14 cellular contexts compared by ENCODE assay signal in the genomic region with DNA sequence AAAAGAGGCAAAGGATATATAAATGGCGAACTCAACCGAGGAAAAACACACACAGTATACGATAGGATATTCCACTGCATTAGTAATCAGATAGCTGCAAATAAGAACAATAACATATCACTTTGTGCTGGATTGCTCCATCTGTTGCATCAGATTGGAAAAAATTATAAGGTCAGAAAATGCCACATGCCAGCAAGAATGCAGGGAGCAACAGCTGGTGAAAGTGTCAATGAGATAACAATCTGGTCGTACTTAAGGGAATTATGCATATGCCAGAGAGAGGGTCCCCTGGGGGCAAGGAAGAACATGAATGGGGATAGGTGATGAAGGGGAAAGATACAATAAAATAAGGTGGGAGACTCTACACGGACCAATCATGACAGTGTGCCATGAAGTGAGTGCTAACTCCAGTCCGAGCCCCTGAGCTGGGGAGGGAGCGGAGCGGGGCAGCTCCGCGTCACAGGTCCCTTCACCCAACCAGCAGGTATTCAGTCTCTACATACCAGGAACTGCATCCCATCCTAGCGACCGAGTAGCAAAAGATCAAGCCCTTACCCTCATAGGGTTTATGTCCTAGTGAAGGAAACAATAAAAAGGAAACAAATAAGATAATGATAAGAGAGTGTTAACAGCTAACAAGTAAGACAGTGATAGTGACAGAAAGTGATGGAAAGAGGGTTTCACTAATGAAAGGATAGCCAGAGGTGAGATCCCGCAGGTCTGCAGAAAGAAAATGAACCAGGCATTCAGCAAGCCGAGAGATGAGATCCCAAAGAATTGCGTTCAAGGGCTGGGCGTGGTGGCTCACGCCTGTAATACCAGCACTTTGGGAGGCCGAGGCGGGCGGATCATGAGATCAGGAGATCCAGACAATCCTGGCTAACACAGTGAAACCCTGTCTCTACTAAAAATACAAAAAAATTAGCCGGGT. TPM values are rescaled to one million over a fixed set of nuclear protein-coding genes. Genes with fewer than 3 reads are reported as not detected.
A peak's percentile ranks its signal among the peaks of the same experiment; 100 is the strongest.
DNase-seq lines count a peak whose midpoint lies in the region; ATAC-seq and TF ChIP-seq lines count a peak whose summit lies in the region.
"Had no signal": no experiment of that assay in that cellular context is flagged by ENCODE, and none has a peak within 500 bp of the region (broad histone marks: within the 10 kb centered on the region; RNA-seq: fewer than 3 reads in every experiment).

No MANE protein-coding gene starts in this region.

- H4K8ac ChIP-seq in trophoblast cell (ENCODE audit: low read depth, low read length): no peak overlapping the region

- H2AFZ ChIP-seq in GM23248 (no peak overlapping the region), trophoblast cell (ENCODE audit: insufficient read depth, low read length, poor library complexity) (no peak overlapping the region), hepatocyte (no peak overlapping the region)

- in situ Hi-C loops in GM23248 (cut with MboI): no loop called here

- H3K4me3 ChIP-seq in GM23248 (no peak overlapping the region), esophagus muscularis mucosa (no peak overlapping the region), trophoblast cell (ENCODE audit: low read depth, low read length) (no peak overlapping the region), hepatocyte (no peak overlapping the region)
- H3K4me3 ChIP-seq: colonic mucosa, right atrium auricular region had no signal

- H4K12ac ChIP-seq in trophoblast cell (ENCODE audit: low read depth, low read length): no peak overlapping the region

- no peak overlapping the region for H3K23ac ChIP-seq in trophoblast cell (ENCODE audit: low read length)

- no peak for TF ChIP-seq POLR2A in esophagus muscularis mucosa (IDR thresholded peaks at IDR 0.05; ENCODE audit: low read depth)

- H3K27ac ChIP-seq in GM23248: no peak overlapping the region
- peak overlapping the region; percentile 67 to 75 (median 74) for H3K27ac ChIP-seq in esophagus muscularis mucosa (replicated peaks in 1 of 4)
- H3K27ac ChIP-seq in trophoblast cell (ENCODE audit: low read depth, low read length): no peak overlapping the region
- no peak overlapping the region for H3K27ac ChIP-seq in hepatocyte
- H3K27ac ChIP-seq: colonic mucosa, right atrium auricular region had no signal

- H3K9me3 ChIP-seq in GM23248 (ENCODE audit: low read depth) (no peaks in the 10 kb centered on the region), esophagus muscularis mucosa (no peaks in the 10 kb centered on the region), trophoblast cell (ENCODE audit: insufficient read depth, low read depth, low read length) (no peaks in the 10 kb centered on the region), hepatocyte (ENCODE audit: low read depth) (no peaks in the 10 kb centered on the region)
- H3K9me3 ChIP-seq: colonic mucosa, right atrium auricular region had no signal

- H3K4me2 ChIP-seq in GM23248 (ENCODE audit: unreplicated experiment): no peak overlapping the region
- H3K4me2 ChIP-seq in trophoblast cell (ENCODE audit: low read length): no peak overlapping the region
- H3K4me2 ChIP-seq in hepatocyte: no peak overlapping the region

- intact Hi-C loops in esophagus muscularis mucosa (cut with DNase I): no loop called here

- peak; percentile 24 for DNase-seq in GM23248
- peak; percentile 58 for DNase-seq in NCI-H524 treated with DMSO at 0.1 percent for 48 hours (lab: John Stamatoyannopoulos, UW)
- DNase-seq in esophagus muscularis mucosa (ENCODE audit: extremely low spot score): no peak
- peak; percentile 93 to 95 for DNase-seq in trophoblast cell
- no peak for DNase-seq in mesenteric fat pad (ENCODE audit: low spot score)
- no peak for DNase-seq in hepatocyte (ENCODE audit: low spot score)
- DNase-seq: activated CD4-positive, alpha-beta memory T cell treated with anti-CD3 and anti-CD28 coated beads, Interleukin-2, amount 10 ng/mL, durations not matched to agents 7 days and 5 days; colonic mucosa; naive B cell; NCI-H1436; NCI-H748 treated with DMSO at 0.1 percent for 48 hours; T1000 had no signal

- H3K36me3 ChIP-seq in GM23248 (ENCODE audit: low read depth) (no peaks in the 10 kb centered on the region), esophagus muscularis mucosa (no peaks in the 10 kb centered on the region), trophoblast cell (ENCODE audit: control insufficient read depth in 1 of 2, insufficient read depth in 2 of 2, low read length in 2 of 2) (no peaks in the 10 kb centered on the region), hepatocyte (replicated peaks; ENCODE audit: insufficient read depth, low read depth) (no peaks in the 10 kb centered on the region)
- H3K36me3 ChIP-seq: colonic mucosa, right atrium auricular region had no signal

- H2BK120ac ChIP-seq in trophoblast cell (ENCODE audit: insufficient read depth, low read length, poor library complexity): no peak overlapping the region

- no peak for TF ChIP-seq CTCF in esophagus muscularis mucosa (IDR thresholded peaks at IDR 0.05)
- TF ChIP-seq CTCF in hepatocyte (IDR thresholded peaks at IDR 0.05; ENCODE audit: poor library complexity): no peak

- 84 to 87% methylated on average over 21 of the region's 21 CpGs for WGBS in GM23248 (ENCODE audit: low coverage in 1 of 2, low lambda C conversion rate in 2 of 2, missing lambda C conversion rate in 2 of 2), 2 experiments
- 79% methylated on average over 21 of the region's 21 CpGs for WGBS in esophagus muscularis mucosa
- WGBS in trophoblast cell (ENCODE audit: extremely low coverage, insufficient coverage, insufficient read length): no CpG with 5 or more reads among the region's 21 CpGs
- 79% methylated on average over 21 of the region's 21 CpGs for WGBS in hepatocyte (ENCODE audit: low lambda C conversion rate, missing lambda C conversion rate)

- H3K79me2 ChIP-seq in GM23248 (ENCODE audit: insufficient read depth): no peaks in the 10 kb centered on the region
- H3K79me2 ChIP-seq in trophoblast cell (ENCODE audit: control insufficient read depth, insufficient read depth, low read length, poor library complexity): no peaks in the 10 kb centered on the region
- H3K79me2 ChIP-seq in hepatocyte: peaks cover 14% of the 10 kb centered on the region

- H2BK12ac ChIP-seq in trophoblast cell (ENCODE audit: low read length): no peak overlapping the region

- ATAC-seq in GM21723 (IDR thresholded peaks at IDR 0.05; ENCODE audit: unreplicated experiment): no peak

- H3K27me3 ChIP-seq in GM23248 (replicated peaks; ENCODE audit: insufficient read depth) (no peaks in the 10 kb centered on the region), esophagus muscularis mucosa (no peaks in the 10 kb centered on the region), trophoblast cell (ENCODE audit: insufficient read depth, low read length) (no peaks in the 10 kb centered on the region), hepatocyte (no peaks in the 10 kb centered on the region)
- H3K27me3 ChIP-seq: colonic mucosa, right atrium auricular region had no signal

- H3K18ac ChIP-seq in trophoblast cell (ENCODE audit: low read length): no peak overlapping the region

- no peak overlapping the region for H3K9ac ChIP-seq in GM23248
- H3K9ac ChIP-seq in trophoblast cell (ENCODE audit: low read length): no peak overlapping the region

- peaks cover 2% of the 10 kb centered on the region for H3K79me1 ChIP-seq in trophoblast cell (ENCODE audit: low read length)

- peaks cover 3% of the 10 kb centered on the region; the same call in 1 of the 2 replicates for H3F3A ChIP-seq in GM23248 (ENCODE audit: insufficient read depth)

- H4K20me1 ChIP-seq in GM23248 (ENCODE audit: insufficient read depth): no peaks in the 10 kb centered on the region
- H4K20me1 ChIP-seq in hepatocyte (ENCODE audit: insufficient read depth, poor library complexity, severe bottlenecking): no peaks in the 10 kb centered on the region

- H2BK5ac ChIP-seq in trophoblast cell (ENCODE audit: low read depth, low read length, poor library complexity): no peak overlapping the region

- no peak overlapping the region for H4K91ac ChIP-seq in trophoblast cell (ENCODE audit: low read depth, low read length)

- H3K4ac ChIP-seq in trophoblast cell (ENCODE audit: low read depth, low read length): no peak overlapping the region

- no peak for TF ChIP-seq EP300 in esophagus muscularis mucosa (IDR thresholded peaks at IDR 0.05)

- H3K9me2 ChIP-seq in GM23248 (ENCODE audit: insufficient read depth) (no peaks in the 10 kb centered on the region), hepatocyte (replicated peaks; ENCODE audit: insufficient read depth) (no peaks in the 10 kb centered on the region)

- H3K14ac ChIP-seq in trophoblast cell (ENCODE audit: low read length): no peak overlapping the region

- H3K4me1 ChIP-seq in GM23248 (ENCODE audit: insufficient read depth) (peaks cover 15% of the 10 kb centered on the region), esophagus muscularis mucosa (peaks cover 10 to 70% (median 64%) of the 10 kb centered on the region in 4 donors), trophoblast cell (ENCODE audit: control insufficient read depth in 1 of 2, insufficient read depth in 2 of 2, low read length in 2 of 2) (peaks cover 7 to 8% of the 10 kb centered on the region in 2 experiments), hepatocyte (ENCODE audit: insufficient read depth) (no peaks in the 10 kb centered on the region)
- H3K4me1 ChIP-seq: colonic mucosa had no signal

- H2AK5ac ChIP-seq in trophoblast cell (ENCODE audit: low read length): no peak overlapping the region

RNA-seq across cellular contexts. Expression of a gene that starts 9.4 kb away (rescaled TPM):
- total RNA-seq in GM23248 (2014; rRNA removed; shearing (Covaris generic)): 0.65 TPM in 1 of 2 replicates, not detected in the other
- polyA plus RNA-seq in GM23248 (2016; fragmentation: Nextera tagmentation; extraction: Ambion mirVana) (0.09 and 0.35 TPM in 2 replicates), hepatocyte (6.6 and 6.8 TPM in 2 replicates)
- total RNA-seq in esophagus muscularis mucosa (10 to 100 TPM; 30.3 to 59.1 (median 49.3) TPM), mesenteric fat pad (5.7 TPM), hepatocyte (8.4 and 9.1 TPM in 2 replicates)
- 12.8 and 13.4 TPM in 2 replicates for polyA plus RNA-seq in trophoblast cell (2013)

Comparison
In these comparisons a context has a peak if more than half of its experiments do, and no peak if none do; other contexts are left out.
1. DNase-seq: peak in GM23248 (single experiment), NCI-H524 treated with DMSO at 0.1 percent for 48 hours (single experiment) and trophoblast cell (2 of 2); none in esophagus muscularis mucosa (single experiment), mesenteric fat pad (single experiment) and hepatocyte (single experiment).
2. H3K27ac ChIP-seq: peak in esophagus muscularis mucosa (4 of 4); none in GM23248 (single experiment), trophoblast cell (single experiment) and hepatocyte (single experiment).